Comparison of ENCODE assay signal across 1 cellular context in genomic region chrX:119206203-119206602, GRCh38.
TF ChIP-seq lines count a peak whose summit lies in the region.

No MANE protein-coding gene starts in this region.

TF ChIP-seq in K562, 482 proteins besides CTCF, POLR2A, EP300 and RAD21 (continued from another document and continues in another):
- no peak for TF ChIP-seq ZNF395 (CRISPR knock-in tag; IDR thresholded peaks at IDR 0.05)
- no peak for TF ChIP-seq MEF2D (tag; conservative IDR thresholded peaks at IDR 0.05; ENCODE audit: low read depth)
- TF ChIP-seq SLC30A9 (CRISPR knock-in tag; IDR thresholded peaks at IDR 0.05) = no peak
- no peak for TF ChIP-seq YBX1 (IDR thresholded peaks at IDR 0.05)
- TF ChIP-seq NR1H2 (CRISPR knock-in tag; IDR thresholded peaks at IDR 0.05) = no peak
- no peak for TF ChIP-seq KDM2B (CRISPR knock-in tag; IDR thresholded peaks at IDR 0.05)
- TF ChIP-seq RUNX1 (IDR thresholded peaks at IDR 0.05; ENCODE audit: low read depth) = no peak
- TF ChIP-seq SREBF1 (IDR thresholded peaks at IDR 0.05; ENCODE audit: borderline replicate concordance, low read depth, low read length) = no peak
- TF ChIP-seq ZNF584 (CRISPR knock-in tag; IDR thresholded peaks at IDR 0.05; ENCODE audit: low read depth) = no peak
- TF ChIP-seq ZSCAN32 (CRISPR knock-in tag; IDR thresholded peaks at IDR 0.05) = peak; percentile 95
- no peak for TF ChIP-seq TAL1 (IDR thresholded peaks at IDR 0.05)
- no peak for TF ChIP-seq MECOM (CRISPR knock-in tag; IDR thresholded peaks at IDR 0.05)
- no peak for TF ChIP-seq PTTG1 (tag; IDR thresholded peaks at IDR 0.05; ENCODE audit: low read depth)
- TF ChIP-seq PHB2 (IDR thresholded peaks at IDR 0.05; ENCODE audit: low read depth) = no peak
- no peak for TF ChIP-seq NR2C1 (IDR thresholded peaks at IDR 0.05)
- peak; percentile 69 for TF ChIP-seq NR2C1 (tag; IDR thresholded peaks at IDR 0.05)
- TF ChIP-seq SNIP1 (IDR thresholded peaks at IDR 0.05; ENCODE audit: low read depth) = no peak
- no peak for TF ChIP-seq ZNF512 (tag; IDR thresholded peaks at IDR 0.05)
- TF ChIP-seq RBM34 (IDR thresholded peaks at IDR 0.05; ENCODE audit: borderline replicate concordance, insufficient read depth, low read length) = no peak
- no peak for TF ChIP-seq RB1 (IDR thresholded peaks at IDR 0.05; ENCODE audit: low read depth)
- no peak for TF ChIP-seq ZBTB1 (CRISPR knock-in tag; IDR thresholded peaks at IDR 0.05; ENCODE audit: borderline replicate concordance, low read depth)
- TF ChIP-seq, protein P1, sequence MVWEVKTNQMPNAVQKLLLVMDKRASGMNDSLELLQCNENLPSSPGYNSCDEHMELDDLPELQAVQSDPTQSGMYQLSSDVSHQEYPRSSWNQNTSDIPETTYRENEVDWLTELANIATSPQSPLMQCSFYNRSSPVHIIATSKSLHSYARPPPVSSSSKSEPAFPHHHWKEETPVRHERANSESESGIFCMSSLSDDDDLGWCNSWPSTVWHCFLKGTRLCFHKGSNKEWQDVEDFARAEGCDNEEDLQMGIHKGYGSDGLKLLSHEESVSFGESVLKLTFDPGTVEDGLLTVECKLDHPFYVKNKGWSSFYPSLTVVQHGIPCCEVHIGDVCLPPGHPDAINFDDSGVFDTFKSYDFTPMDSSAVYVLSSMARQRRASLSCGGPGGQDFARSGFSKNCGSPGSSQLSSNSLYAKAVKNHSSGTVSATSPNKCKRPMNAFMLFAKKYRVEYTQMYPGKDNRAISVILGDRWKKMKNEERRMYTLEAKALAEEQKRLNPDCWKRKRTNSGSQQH (CRISPR knock-in tag; IDR thresholded peaks at IDR 0.05) = no peak
- TF ChIP-seq HNRNPLL (IDR thresholded peaks at IDR 0.05; ENCODE audit: low read depth, low read length, poor library complexity, severe bottlenecking) = no peak
- TF ChIP-seq ZNF175 (CRISPR knock-in tag; IDR thresholded peaks at IDR 0.05; ENCODE audit: low read depth) = no peak
- no peak for TF ChIP-seq MCM7 (IDR thresholded peaks at IDR 0.05)
- TF ChIP-seq, protein P2, sequence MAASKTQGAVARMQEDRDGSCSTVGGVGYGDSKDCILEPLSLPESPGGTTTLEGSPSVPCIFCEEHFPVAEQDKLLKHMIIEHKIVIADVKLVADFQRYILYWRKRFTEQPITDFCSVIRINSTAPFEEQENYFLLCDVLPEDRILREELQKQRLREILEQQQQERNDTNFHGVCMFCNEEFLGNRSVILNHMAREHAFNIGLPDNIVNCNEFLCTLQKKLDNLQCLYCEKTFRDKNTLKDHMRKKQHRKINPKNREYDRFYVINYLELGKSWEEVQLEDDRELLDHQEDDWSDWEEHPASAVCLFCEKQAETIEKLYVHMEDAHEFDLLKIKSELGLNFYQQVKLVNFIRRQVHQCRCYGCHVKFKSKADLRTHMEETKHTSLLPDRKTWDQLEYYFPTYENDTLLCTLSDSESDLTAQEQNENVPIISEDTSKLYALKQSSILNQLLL (CRISPR knock-in tag; IDR thresholded peaks at IDR 0.05; ENCODE audit: borderline replicate concordance) = no peak
- TF ChIP-seq ZC3H8 (IDR thresholded peaks at IDR 0.05) = no peak
- TF ChIP-seq TRIM24 (IDR thresholded peaks at IDR 0.05) = peak; percentile 92 to 97
- 0 out of 2 replicates have a peak, but pooled peaks have one; percentile 49 for TF ChIP-seq ZNF583 (CRISPR knock-in tag; IDR thresholded peaks at IDR 0.05)
- no peak for TF ChIP-seq CBX8 (IDR thresholded peaks at IDR 0.05; ENCODE audit: borderline replicate concordance, extremely low read depth, low read depth, low read length, poor library complexity, severe bottlenecking)
- no peak for TF ChIP-seq MAFF (IDR thresholded peaks at IDR 0.05; ENCODE audit: low read length)
- TF ChIP-seq HDGF (IDR thresholded peaks at IDR 0.05) = no peak
- TF ChIP-seq STAT6 (CRISPR knock-in tag; IDR thresholded peaks at IDR 0.05) = no peak
- TF ChIP-seq, protein P3, sequence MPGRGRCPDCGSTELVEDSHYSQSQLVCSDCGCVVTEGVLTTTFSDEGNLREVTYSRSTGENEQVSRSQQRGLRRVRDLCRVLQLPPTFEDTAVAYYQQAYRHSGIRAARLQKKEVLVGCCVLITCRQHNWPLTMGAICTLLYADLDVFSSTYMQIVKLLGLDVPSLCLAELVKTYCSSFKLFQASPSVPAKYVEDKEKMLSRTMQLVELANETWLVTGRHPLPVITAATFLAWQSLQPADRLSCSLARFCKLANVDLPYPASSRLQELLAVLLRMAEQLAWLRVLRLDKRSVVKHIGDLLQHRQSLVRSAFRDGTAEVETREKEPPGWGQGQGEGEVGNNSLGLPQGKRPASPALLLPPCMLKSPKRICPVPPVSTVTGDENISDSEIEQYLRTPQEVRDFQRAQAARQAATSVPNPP (IDR thresholded peaks at IDR 0.05; ENCODE audit: borderline replicate concordance, insufficient read depth, insufficient read length) = no peak
- 0 out of 2 replicates have a peak, but pooled peaks have one; percentile 20 for TF ChIP-seq MAFK (IDR thresholded peaks at IDR 0.05; ENCODE audit: low read length)
- TF ChIP-seq TCF7L2 (IDR thresholded peaks at IDR 0.05; ENCODE audit: low read depth, low read length) = no peak
- TF ChIP-seq PHTF2 (CRISPR knock-in tag; IDR thresholded peaks at IDR 0.05) = no peak
- TF ChIP-seq SAFB (IDR thresholded peaks at IDR 0.05; ENCODE audit: borderline replicate concordance, low read depth, low read length) = no peak
- no peak for TF ChIP-seq GABPB1 (CRISPR knock-in tag; IDR thresholded peaks at IDR 0.05)
- TF ChIP-seq MAFG (tag; conservative IDR thresholded peaks at IDR 0.05) = peak; percentile 58
- no peak for TF ChIP-seq ZNF253 (CRISPR knock-in tag; conservative IDR thresholded peaks at IDR 0.05)
- TF ChIP-seq, protein P4, sequence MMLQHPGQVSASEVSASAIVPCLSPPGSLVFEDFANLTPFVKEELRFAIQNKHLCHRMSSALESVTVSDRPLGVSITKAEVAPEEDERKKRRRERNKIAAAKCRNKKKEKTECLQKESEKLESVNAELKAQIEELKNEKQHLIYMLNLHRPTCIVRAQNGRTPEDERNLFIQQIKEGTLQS (IDR thresholded peaks at IDR 0.05) = peak; percentile 98
- TF ChIP-seq, protein P4 (CRISPR knock-in tag; conservative IDR thresholded peaks at IDR 0.05) = no peak; the same call in 1 of the 2 replicates
- TF ChIP-seq, protein P5, sequence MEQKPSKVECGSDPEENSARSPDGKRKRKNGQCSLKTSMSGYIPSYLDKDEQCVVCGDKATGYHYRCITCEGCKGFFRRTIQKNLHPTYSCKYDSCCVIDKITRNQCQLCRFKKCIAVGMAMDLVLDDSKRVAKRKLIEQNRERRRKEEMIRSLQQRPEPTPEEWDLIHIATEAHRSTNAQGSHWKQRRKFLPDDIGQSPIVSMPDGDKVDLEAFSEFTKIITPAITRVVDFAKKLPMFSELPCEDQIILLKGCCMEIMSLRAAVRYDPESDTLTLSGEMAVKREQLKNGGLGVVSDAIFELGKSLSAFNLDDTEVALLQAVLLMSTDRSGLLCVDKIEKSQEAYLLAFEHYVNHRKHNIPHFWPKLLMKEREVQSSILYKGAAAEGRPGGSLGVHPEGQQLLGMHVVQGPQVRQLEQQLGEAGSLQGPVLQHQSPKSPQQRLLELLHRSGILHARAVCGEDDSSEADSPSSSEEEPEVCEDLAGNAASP (IDR thresholded peaks at IDR 0.05) = no peak
- TF ChIP-seq STAG1 (CRISPR knock-in tag; IDR thresholded peaks at IDR 0.05; ENCODE audit: borderline replicate concordance) = no peak
- no peak for TF ChIP-seq FUS (optimal IDR thresholded peaks at IDR 0.05; ENCODE audit: low read depth, low read length)
- TF ChIP-seq RBM14 (IDR thresholded peaks at IDR 0.05; ENCODE audit: borderline replicate concordance, insufficient read depth, low read depth, low read length) = no peak
- TF ChIP-seq PURB (CRISPR knock-in tag; IDR thresholded peaks at IDR 0.05; ENCODE audit: low read depth) = no peak
- TF ChIP-seq CSDE1 (IDR thresholded peaks at IDR 0.05) = no peak
- no peak for TF ChIP-seq PTBP1 (IDR thresholded peaks at IDR 0.05; ENCODE audit: low read depth, low read length)
- TF ChIP-seq HDAC3 (IDR thresholded peaks at IDR 0.05; ENCODE audit: borderline replicate concordance, partially characterized antibody) = no peak
- TF ChIP-seq ZNF589 (CRISPR knock-in tag; IDR thresholded peaks at IDR 0.05; ENCODE audit: low read depth) = peak; percentile 81
- no peak for TF ChIP-seq THRB (CRISPR knock-in tag; conservative IDR thresholded peaks at IDR 0.05)
- no peak for TF ChIP-seq HOXB6 (CRISPR knock-in tag; IDR thresholded peaks at IDR 0.05; ENCODE audit: borderline replicate concordance)
- TF ChIP-seq TCFL5 (CRISPR knock-in tag; conservative IDR thresholded peaks at IDR 0.05) = no peak
- no peak for TF ChIP-seq E4F1 (CRISPR knock-in tag; IDR thresholded peaks at IDR 0.05; ENCODE audit: borderline replicate concordance)
- TF ChIP-seq ZNF644 (tag; IDR thresholded peaks at IDR 0.05; ENCODE audit: low read depth) = no peak; the same call in 1 of the 2 replicates
- TF ChIP-seq GATAD2B (IDR thresholded peaks at IDR 0.05; ENCODE audit: borderline replicate concordance) = no peak
